ENCODE assay signal across 15 cellular contexts in the genomic region with DNA sequence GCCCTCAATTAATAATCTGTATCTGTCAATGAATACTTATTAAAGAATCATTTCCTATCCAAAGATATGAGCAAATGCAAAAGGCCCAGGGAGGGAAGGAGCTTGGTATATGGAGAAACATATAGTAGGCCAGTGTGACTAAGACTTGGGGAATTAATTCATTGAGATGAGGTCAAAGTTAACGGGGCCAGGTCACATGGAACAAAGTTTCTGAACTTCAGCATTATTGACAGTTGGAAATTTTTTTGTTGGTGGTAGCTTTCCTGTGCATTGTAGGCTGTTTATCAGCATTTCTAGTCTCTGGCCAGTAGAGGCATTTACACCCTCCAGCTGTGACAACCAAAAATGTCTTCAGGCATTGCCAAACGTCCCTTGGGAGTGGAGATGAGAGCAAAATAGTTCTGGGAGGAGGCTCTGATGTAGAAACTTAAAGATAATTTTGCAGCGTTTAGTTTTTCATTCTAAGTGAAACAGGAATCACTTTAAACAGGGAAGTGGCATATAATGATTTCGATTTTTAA.
DNase-seq lines count a peak whose midpoint lies in the region; ATAC-seq and TF ChIP-seq lines count a peak whose summit lies in the region.
"Had no signal": no experiment of that assay in that cellular context is flagged by ENCODE, and none has a peak within 500 bp of the region (broad histone marks: within the 10 kb centered on the region; RNA-seq: fewer than 3 reads in every experiment).

No MANE protein-coding gene starts in this region.

- ATAC-seq in GM21367 (IDR thresholded peaks at IDR 0.05; ENCODE audit: unreplicated experiment) (peak; percentile 56), GM18861 (IDR thresholded peaks at IDR 0.05; ENCODE audit: unreplicated experiment) (no peak)
- ATAC-seq: K562 had no signal

- H4K20me1 ChIP-seq in BLaER1, result no peaks in the 10 kb centered on the region
- no peaks in the 10 kb centered on the region for H4K20me1 ChIP-seq in MM.1S (ENCODE audit: insufficient read depth, low read length)

- H3K9ac ChIP-seq in BLaER1 (no peak overlapping the region), MM.1S (ENCODE audit: low read length) (no peak overlapping the region)

- no peak overlapping the region for H2AFZ ChIP-seq in MM.1S (ENCODE audit: low read length)

- H3K27ac ChIP-seq in BLaER1, result peak overlapping the region; percentile 47
- H3K27ac ChIP-seq in MM.1S (ENCODE audit: low read length), result no peak overlapping the region
- no peak overlapping the region for H3K27ac ChIP-seq in coronary artery
- H3K27ac ChIP-seq: left ventricle myocardium inferior had no signal

- no peak overlapping the region for H3K4me3 ChIP-seq in BLaER1
- no peak overlapping the region for H3K4me3 ChIP-seq in MM.1S (ENCODE audit: low read length)
- H3K4me3 ChIP-seq in fibroblast of pulmonary artery (replicated peaks; ENCODE audit: low read depth, low read length), result no peak overlapping the region
- H3K4me3 ChIP-seq in coronary artery, result no peak overlapping the region
- H3K4me3 ChIP-seq: K562, left ventricle myocardium inferior had no signal

- H3K27me3 ChIP-seq in BLaER1, result no peaks in the 10 kb centered on the region
- no peaks in the 10 kb centered on the region for H3K27me3 ChIP-seq in MM.1S (replicated peaks; ENCODE audit: insufficient read depth, low read length)

- TF ChIP-seq CTCF in MM.1S (IDR thresholded peaks at IDR 0.05; ENCODE audit: low read length), result peak; percentile 13; the same call in 1 of the 2 replicates
- TF ChIP-seq CTCF in fibroblast of pulmonary artery (IDR thresholded peaks at IDR 0.05; ENCODE audit: low read length, missing control alignments), result peak; percentile 3
- TF ChIP-seq CTCF in coronary artery (IDR thresholded peaks at IDR 0.05), result no peak

- H3F3A ChIP-seq in MM.1S (ENCODE audit: insufficient read depth, low read length), result no peaks in the 10 kb centered on the region

- H3K36me3 ChIP-seq in BLaER1 (no peaks in the 10 kb centered on the region), MM.1S (replicated peaks; ENCODE audit: insufficient read depth, low read length) (no peaks in the 10 kb centered on the region)
- H3K36me3 ChIP-seq: left ventricle myocardium inferior had no signal

- no peaks in the 10 kb centered on the region for H3K79me2 ChIP-seq in MM.1S (ENCODE audit: low read length)

- no peaks in the 10 kb centered on the region for H3K9me2 ChIP-seq in MM.1S (replicated peaks; ENCODE audit: insufficient read depth, low read length)

- H3K9me3 ChIP-seq in BLaER1 (no peaks in the 10 kb centered on the region), MM.1S (replicated peaks; ENCODE audit: insufficient read depth, low read length) (no peaks in the 10 kb centered on the region; the same call in 1 of the 2 replicates)
- H3K9me3 ChIP-seq: left ventricle myocardium inferior had no signal

- H3K4me2 ChIP-seq in BLaER1 (peak overlapping the region; percentile 59), MM.1S (ENCODE audit: low read depth, low read length) (no peak overlapping the region)

- DNase-seq in MM.1S (no peak), fibroblast of pulmonary artery (ENCODE audit: low read depth) (peak; percentile 13), NCI-H1694 (lab: John Stamatoyannopoulos, UW) (no peak), coronary artery (ENCODE audit: low spot score) (no peak)
- no peak for DNase-seq in activated effector memory CD4-positive, alpha-beta T cell treated with anti-CD3 and anti-CD28 coated beads, Interleukin-2, amount 50 U/mL, for 16 hours
- DNase-seq: activated CD4-positive, alpha-beta T cell treated with anti-CD3 and anti-CD28 coated beads for 1 hour; activated effector memory CD4-positive, alpha-beta T cell treated with Interleukin-2 at 50 U/mL for 16 hours; left ventricle myocardium inferior; NCI-H2227 treated with DMSO at 0.1 percent for 48 hours; posterior cingulate gyrus; stimulated activated CD4-positive, alpha-beta T cell treated with anti-CD3 and anti-CD28 coated beads, Interleukin-4, amount 100 ng/mL, for 24 hours had no signal

- H3K4me1 ChIP-seq in BLaER1 (peaks cover 25% of the 10 kb centered on the region), MM.1S (ENCODE audit: low read length) (peaks cover 4% of the 10 kb centered on the region; the same call in 1 of the 2 replicates)
